ENCODE assay signal across 24 cellular contexts in genomic region chr22:43533656-43534428, GRCh38.
"Had no signal": no experiment of that assay in that cellular context is flagged by ENCODE, and none has a peak within 500 bp of the region (broad histone marks: within the 10 kb centered on the region; RNA-seq: fewer than 3 reads in every experiment).

No MANE protein-coding gene starts in this region.

- H3K27ac Mint-ChIP-seq: nephron had no signal

- H3K9me3 Mint-ChIP-seq: stimulated activated naive CD8-positive, alpha-beta T cell treated with anti-CD3 and anti-CD28 coated beads, Interleukin-15, amount 100 ng/mL, for 72 hours had no signal

- H3K27ac ChIP-seq: left lung, ovary, psoas muscle, right lobe of liver, suprapubic skin, thyroid gland had no signal

- H3K9me3 ChIP-seq: left lung, right lobe of liver, suprapubic skin, thyroid gland had no signal

- H3K36me3 ChIP-seq: ovary, right lobe of liver, suprapubic skin, thyroid gland had no signal

- H3K4me1 Mint-ChIP-seq: nephron; stimulated activated naive CD8-positive, alpha-beta T cell treated with anti-CD3 and anti-CD28 coated beads, Interleukin-15, amount 100 ng/mL, for 72 hours had no signal

- H3K4me1 ChIP-seq: left lung, psoas muscle, right lobe of liver, thyroid gland had no signal

- H3K27me3 ChIP-seq: dorsolateral prefrontal cortex, left lung, ovary, right lobe of liver, suprapubic skin, thyroid gland had no signal

- H3K4me3 ChIP-seq: dorsolateral prefrontal cortex, left lung, ovary, psoas muscle, right lobe of liver, smooth muscle cell, suprapubic skin, thyroid gland had no signal

- H3K4me3 Mint-ChIP-seq: naive thymus-derived CD4-positive, alpha-beta T cell; nephron; stimulated activated naive CD8-positive, alpha-beta T cell treated with anti-CD3 and anti-CD28 coated beads, Interleukin-15, amount 100 ng/mL, for 72 hours had no signal

- DNase-seq: cerebellar nuclear complex; effector CD4-positive, alpha-beta T cell; left cardiac atrium; mesenchymal stem cell; midbrain; naive thymus-derived CD4-positive, alpha-beta T cell; nucleus accumbens; ovary; psoas muscle; retina; stimulated activated CD4-positive, alpha-beta T cell treated with anti-CD3 and anti-CD28 coated beads, Interleukin-12 subunit alpha, Interleukin-12 subunit beta, amount 100 ng/mL, for 4 hours; stimulated activated CD4-positive, alpha-beta T cell treated with anti-CD3 and anti-CD28 coated beads, Interleukin-1b, Interleukin-23, amount 100 ng/mL, for 48 hours; stimulated activated CD4-positive, alpha-beta T cell treated with anti-CD3 and anti-CD28 coated beads, Interleukin-4, amount 100 ng/mL, for 1 hour; stimulated activated CD8-positive, alpha-beta memory T cell treated with anti-CD3 and anti-CD28 coated beads, Interleukin-4, amount 100 ng/mL, for 48 hours; stimulated activated naive CD4-positive, alpha-beta T cell; stimulated activated naive CD8-positive, alpha-beta T cell treated with anti-CD3 and anti-CD28 coated beads, Interleukin-15, amount 100 ng/mL, for 72 hours; thyroid gland; trophoblast cell had no signal

- H3K36me3 Mint-ChIP-seq: naive thymus-derived CD4-positive, alpha-beta T cell had no signal

- ATAC-seq: left cardiac atrium; left lung; naive thymus-derived CD4-positive, alpha-beta T cell; psoas muscle; right lobe of liver; stimulated activated naive CD8-positive, alpha-beta T cell treated with anti-CD3 and anti-CD28 coated beads, Interleukin-15, amount 100 ng/mL, for 72 hours had no signal
